1 cellular context compared by ENCODE assay signal in the genomic region with DNA sequence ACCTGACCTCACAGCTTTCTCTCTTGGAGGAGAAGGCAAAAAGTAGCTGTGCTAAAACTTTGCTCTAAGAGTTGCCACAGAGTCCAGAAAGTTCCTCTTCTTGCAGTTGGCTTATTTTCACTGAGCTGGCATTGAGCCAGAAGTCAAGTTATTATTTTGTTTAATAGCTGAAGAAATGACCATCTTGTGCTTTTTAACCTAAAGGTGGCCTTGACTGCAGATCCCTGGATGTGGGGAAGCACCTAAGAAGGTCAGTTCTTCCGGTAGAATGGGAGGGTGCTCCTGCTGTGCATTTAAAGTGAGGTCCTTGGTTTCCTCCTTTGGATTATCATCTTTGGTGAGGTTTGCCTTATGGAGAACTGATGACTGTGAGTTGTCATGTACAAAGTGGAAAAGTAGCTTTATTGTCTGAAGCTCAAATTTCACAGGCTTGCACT.
TF ChIP-seq lines count a peak whose summit lies in the region.

No MANE protein-coding gene starts in this region.

TF ChIP-seq in K562, 482 proteins besides CTCF, POLR2A, EP300 and RAD21 (continued from another document):
- TF ChIP-seq, protein P1, sequence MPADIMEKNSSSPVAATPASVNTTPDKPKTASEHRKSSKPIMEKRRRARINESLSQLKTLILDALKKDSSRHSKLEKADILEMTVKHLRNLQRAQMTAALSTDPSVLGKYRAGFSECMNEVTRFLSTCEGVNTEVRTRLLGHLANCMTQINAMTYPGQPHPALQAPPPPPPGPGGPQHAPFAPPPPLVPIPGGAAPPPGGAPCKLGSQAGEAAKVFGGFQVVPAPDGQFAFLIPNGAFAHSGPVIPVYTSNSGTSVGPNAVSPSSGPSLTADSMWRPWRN (IDR thresholded peaks at IDR 0.05; ENCODE audit: low read depth), result no peak
- TF ChIP-seq DNMT1 (IDR thresholded peaks at IDR 0.05) (no peak), POLR2AphosphoS5 (IDR thresholded peaks at IDR 0.05; ENCODE audit: control insufficient read depth, insufficient read depth, low read depth, low read length) (no peak), BRF1 (IDR thresholded peaks at IDR 0.05; ENCODE audit: borderline replicate concordance, extremely low read depth, insufficient read length) (no peak), MEF2D (tag; conservative IDR thresholded peaks at IDR 0.05; ENCODE audit: low read depth) (no peak), SMARCA4 (IDR thresholded peaks at IDR 0.05) (no peak), ZC3H4 (CRISPR knock-in tag; IDR thresholded peaks at IDR 0.05; ENCODE audit: borderline replicate concordance) (no peak), XRCC5 (IDR thresholded peaks at IDR 0.05; ENCODE audit: low read depth, low read length) (no peak), ZNF124 (CRISPR knock-in tag; IDR thresholded peaks at IDR 0.05) (no peak), KAT8 (IDR thresholded peaks at IDR 0.05; ENCODE audit: low read depth) (no peak), ZNF583 (CRISPR knock-in tag; IDR thresholded peaks at IDR 0.05) (peak; percentile 41; the same call in 1 of the 2 replicates), ETS2 (tag; IDR thresholded peaks at IDR 0.05; ENCODE audit: borderline replicate concordance, poor library complexity, severe bottlenecking) (no peak), NFIX (CRISPR knock-in tag; IDR thresholded peaks at IDR 0.05; ENCODE audit: low read depth) (peak; percentile 83), FUS (optimal IDR thresholded peaks at IDR 0.05; ENCODE audit: low read depth, low read length) (no peak), ZNF197 (CRISPR knock-in tag; IDR thresholded peaks at IDR 0.05; ENCODE audit: low read depth) (0 out of 2 replicates have a peak, but pooled peaks have one; percentile 18), HEY1 (CRISPR knock-in tag; IDR thresholded peaks at IDR 0.05; ENCODE audit: borderline replicate concordance) (no peak), ARID2 (IDR thresholded peaks at IDR 0.05) (no peak), ZNF354B (CRISPR knock-in tag; IDR thresholded peaks at IDR 0.05) (no peak), SRF (CRISPR knock-in tag; IDR thresholded peaks at IDR 0.05) (peak in 1 of 2 experiments; percentile 95; a peak in 2 of 4 replicates), NBN (IDR thresholded peaks at IDR 0.05; ENCODE audit: low read depth) (no peak), ATF1 (CRISPR knock-in tag; IDR thresholded peaks at IDR 0.05) (no peak), ATF1 (tag; IDR thresholded peaks at IDR 0.05) (no peak), KLF6 (CRISPR knock-in tag; IDR thresholded peaks at IDR 0.05; ENCODE audit: borderline replicate concordance) (0 out of 2 replicates have a peak, but pooled peaks have one; percentile 2), SP2 (IDR thresholded peaks at IDR 0.05; ENCODE audit: extremely low read depth, low read depth, low read length, poor library complexity, severe bottlenecking) (no peak), TEAD2 (tag; IDR thresholded peaks at IDR 0.05) (no peak), ZBTB7A (IDR thresholded peaks at IDR 0.05; ENCODE audit: borderline replicate concordance, control insufficient read depth, low read depth, low read length) (no peak), MCM7 (IDR thresholded peaks at IDR 0.05) (no peak)
- TF ChIP-seq, protein P2, sequence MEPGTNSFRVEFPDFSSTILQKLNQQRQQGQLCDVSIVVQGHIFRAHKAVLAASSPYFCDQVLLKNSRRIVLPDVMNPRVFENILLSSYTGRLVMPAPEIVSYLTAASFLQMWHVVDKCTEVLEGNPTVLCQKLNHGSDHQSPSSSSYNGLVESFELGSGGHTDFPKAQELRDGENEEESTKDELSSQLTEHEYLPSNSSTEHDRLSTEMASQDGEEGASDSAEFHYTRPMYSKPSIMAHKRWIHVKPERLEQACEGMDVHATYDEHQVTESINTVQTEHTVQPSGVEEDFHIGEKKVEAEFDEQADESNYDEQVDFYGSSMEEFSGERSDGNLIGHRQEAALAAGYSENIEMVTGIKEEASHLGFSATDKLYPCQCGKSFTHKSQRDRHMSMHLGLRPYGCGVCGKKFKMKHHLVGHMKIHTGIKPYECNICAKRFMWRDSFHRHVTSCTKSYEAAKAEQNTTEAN (CRISPR knock-in tag; IDR thresholded peaks at IDR 0.05), result no peak
- TF ChIP-seq, protein P3, sequence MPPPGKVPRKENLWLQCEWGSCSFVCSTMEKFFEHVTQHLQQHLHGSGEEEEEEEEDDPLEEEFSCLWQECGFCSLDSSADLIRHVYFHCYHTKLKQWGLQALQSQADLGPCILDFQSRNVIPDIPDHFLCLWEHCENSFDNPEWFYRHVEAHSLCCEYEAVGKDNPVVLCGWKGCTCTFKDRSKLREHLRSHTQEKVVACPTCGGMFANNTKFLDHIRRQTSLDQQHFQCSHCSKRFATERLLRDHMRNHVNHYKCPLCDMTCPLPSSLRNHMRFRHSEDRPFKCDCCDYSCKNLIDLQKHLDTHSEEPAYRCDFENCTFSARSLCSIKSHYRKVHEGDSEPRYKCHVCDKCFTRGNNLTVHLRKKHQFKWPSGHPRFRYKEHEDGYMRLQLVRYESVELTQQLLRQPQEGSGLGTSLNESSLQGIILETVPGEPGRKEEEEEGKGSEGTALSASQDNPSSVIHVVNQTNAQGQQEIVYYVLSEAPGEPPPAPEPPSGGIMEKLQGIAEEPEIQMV (tag; conservative IDR thresholded peaks at IDR 0.05; ENCODE audit: low read depth), result 0 out of 2 replicates have a peak, but pooled peaks have one; percentile 11
- TF ChIP-seq, protein P4, sequence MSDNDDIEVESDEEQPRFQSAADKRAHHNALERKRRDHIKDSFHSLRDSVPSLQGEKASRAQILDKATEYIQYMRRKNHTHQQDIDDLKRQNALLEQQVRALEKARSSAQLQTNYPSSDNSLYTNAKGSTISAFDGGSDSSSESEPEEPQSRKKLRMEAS (CRISPR knock-in tag; IDR thresholded peaks at IDR 0.05), result no peak
- TF ChIP-seq, protein P5, sequence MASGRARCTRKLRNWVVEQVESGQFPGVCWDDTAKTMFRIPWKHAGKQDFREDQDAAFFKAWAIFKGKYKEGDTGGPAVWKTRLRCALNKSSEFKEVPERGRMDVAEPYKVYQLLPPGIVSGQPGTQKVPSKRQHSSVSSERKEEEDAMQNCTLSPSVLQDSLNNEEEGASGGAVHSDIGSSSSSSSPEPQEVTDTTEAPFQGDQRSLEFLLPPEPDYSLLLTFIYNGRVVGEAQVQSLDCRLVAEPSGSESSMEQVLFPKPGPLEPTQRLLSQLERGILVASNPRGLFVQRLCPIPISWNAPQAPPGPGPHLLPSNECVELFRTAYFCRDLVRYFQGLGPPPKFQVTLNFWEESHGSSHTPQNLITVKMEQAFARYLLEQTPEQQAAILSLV (tag; IDR thresholded peaks at IDR 0.05), result peak; percentile 11; the same call in 1 of the 2 replicates
- TF ChIP-seq, protein P6, sequence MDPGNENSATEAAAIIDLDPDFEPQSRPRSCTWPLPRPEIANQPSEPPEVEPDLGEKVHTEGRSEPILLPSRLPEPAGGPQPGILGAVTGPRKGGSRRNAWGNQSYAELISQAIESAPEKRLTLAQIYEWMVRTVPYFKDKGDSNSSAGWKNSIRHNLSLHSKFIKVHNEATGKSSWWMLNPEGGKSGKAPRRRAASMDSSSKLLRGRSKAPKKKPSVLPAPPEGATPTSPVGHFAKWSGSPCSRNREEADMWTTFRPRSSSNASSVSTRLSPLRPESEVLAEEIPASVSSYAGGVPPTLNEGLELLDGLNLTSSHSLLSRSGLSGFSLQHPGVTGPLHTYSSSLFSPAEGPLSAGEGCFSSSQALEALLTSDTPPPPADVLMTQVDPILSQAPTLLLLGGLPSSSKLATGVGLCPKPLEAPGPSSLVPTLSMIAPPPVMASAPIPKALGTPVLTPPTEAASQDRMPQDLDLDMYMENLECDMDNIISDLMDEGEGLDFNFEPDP (CRISPR knock-in tag; IDR thresholded peaks at IDR 0.05), result no peak
- TF ChIP-seq, protein P7, sequence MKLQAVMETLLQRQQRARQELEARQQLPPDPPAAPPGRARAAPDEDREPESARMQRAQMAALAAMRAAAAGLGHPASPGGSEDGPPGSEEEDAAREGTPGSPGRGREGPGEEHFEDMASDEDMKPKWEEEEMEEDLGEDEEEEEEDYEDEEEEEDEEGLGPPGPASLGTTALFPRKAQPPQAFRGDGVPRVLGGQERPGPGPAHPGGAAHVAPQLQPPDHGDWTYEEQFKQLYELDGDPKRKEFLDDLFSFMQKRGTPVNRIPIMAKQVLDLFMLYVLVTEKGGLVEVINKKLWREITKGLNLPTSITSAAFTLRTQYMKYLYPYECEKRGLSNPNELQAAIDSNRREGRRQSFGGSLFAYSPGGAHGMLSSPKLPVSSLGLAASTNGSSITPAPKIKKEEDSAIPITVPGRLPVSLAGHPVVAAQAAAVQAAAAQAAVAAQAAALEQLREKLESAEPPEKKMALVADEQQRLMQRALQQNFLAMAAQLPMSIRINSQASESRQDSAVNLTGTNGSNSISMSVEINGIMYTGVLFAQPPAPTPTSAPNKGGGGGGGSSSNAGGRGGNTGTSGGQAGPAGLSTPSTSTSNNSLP (IDR thresholded peaks at IDR 0.05; ENCODE audit: borderline replicate concordance, low read depth, low read length), result no peak
- TF ChIP-seq, protein P8, sequence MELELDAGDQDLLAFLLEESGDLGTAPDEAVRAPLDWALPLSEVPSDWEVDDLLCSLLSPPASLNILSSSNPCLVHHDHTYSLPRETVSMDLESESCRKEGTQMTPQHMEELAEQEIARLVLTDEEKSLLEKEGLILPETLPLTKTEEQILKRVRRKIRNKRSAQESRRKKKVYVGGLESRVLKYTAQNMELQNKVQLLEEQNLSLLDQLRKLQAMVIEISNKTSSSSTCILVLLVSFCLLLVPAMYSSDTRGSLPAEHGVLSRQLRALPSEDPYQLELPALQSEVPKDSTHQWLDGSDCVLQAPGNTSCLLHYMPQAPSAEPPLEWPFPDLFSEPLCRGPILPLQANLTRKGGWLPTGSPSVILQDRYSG (tag; conservative IDR thresholded peaks at IDR 0.05; ENCODE audit: low read depth), result 0 out of 2 replicates have a peak, but pooled peaks have one; percentile 17
- TF ChIP-seq, protein P9, sequence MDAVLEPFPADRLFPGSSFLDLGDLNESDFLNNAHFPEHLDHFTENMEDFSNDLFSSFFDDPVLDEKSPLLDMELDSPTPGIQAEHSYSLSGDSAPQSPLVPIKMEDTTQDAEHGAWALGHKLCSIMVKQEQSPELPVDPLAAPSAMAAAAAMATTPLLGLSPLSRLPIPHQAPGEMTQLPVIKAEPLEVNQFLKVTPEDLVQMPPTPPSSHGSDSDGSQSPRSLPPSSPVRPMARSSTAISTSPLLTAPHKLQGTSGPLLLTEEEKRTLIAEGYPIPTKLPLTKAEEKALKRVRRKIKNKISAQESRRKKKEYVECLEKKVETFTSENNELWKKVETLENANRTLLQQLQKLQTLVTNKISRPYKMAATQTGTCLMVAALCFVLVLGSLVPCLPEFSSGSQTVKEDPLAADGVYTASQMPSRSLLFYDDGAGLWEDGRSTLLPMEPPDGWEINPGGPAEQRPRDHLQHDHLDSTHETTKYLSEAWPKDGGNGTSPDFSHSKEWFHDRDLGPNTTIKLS (IDR thresholded peaks at IDR 0.05; ENCODE audit: borderline replicate concordance, low read depth), result no peak
- TF ChIP-seq, protein P10, sequence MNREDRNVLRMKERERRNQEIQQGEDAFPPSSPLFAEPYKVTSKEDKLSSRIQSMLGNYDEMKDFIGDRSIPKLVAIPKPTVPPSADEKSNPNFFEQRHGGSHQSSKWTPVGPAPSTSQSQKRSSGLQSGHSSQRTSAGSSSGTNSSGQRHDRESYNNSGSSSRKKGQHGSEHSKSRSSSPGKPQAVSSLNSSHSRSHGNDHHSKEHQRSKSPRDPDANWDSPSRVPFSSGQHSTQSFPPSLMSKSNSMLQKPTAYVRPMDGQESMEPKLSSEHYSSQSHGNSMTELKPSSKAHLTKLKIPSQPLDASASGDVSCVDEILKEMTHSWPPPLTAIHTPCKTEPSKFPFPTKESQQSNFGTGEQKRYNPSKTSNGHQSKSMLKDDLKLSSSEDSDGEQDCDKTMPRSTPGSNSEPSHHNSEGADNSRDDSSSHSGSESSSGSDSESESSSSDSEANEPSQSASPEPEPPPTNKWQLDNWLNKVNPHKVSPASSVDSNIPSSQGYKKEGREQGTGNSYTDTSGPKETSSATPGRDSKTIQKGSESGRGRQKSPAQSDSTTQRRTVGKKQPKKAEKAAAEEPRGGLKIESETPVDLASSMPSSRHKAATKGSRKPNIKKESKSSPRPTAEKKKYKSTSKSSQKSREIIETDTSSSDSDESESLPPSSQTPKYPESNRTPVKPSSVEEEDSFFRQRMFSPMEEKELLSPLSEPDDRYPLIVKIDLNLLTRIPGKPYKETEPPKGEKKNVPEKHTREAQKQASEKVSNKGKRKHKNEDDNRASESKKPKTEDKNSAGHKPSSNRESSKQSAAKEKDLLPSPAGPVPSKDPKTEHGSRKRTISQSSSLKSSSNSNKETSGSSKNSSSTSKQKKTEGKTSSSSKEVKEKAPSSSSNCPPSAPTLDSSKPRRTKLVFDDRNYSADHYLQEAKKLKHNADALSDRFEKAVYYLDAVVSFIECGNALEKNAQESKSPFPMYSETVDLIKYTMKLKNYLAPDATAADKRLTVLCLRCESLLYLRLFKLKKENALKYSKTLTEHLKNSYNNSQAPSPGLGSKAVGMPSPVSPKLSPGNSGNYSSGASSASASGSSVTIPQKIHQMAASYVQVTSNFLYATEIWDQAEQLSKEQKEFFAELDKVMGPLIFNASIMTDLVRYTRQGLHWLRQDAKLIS (CRISPR knock-in tag; IDR thresholded peaks at IDR 0.05), result no peak
